28 cellular contexts compared by ENCODE assay signal in genomic region chr12:25808604-25809003, GRCh38.
"Had no signal": no experiment of that assay in that cellular context is flagged by ENCODE, and none has a peak within 500 bp of the region (broad histone marks: within the 10 kb centered on the region; RNA-seq: fewer than 3 reads in every experiment).

No MANE protein-coding gene starts in this region.

- FAIRE-seq: colon, endometrium, endothelial cell of umbilical vein, frontal cortex had no signal

- H3K4me1 Mint-ChIP-seq: endodermal cell had no signal

- H3K9me3 ChIP-seq: colonic mucosa, esophagus muscularis mucosa, esophagus squamous epithelium, gastrocnemius medialis, gastroesophageal sphincter had no signal

- ATAC-seq: effector memory CD8-positive, alpha-beta T cell; esophagus mucosa; foreskin keratinocyte; gastrocnemius medialis; gastroesophageal sphincter; heart left ventricle; heart right ventricle had no signal

- H3K27me3 ChIP-seq: colonic mucosa, esophagus muscularis mucosa, esophagus squamous epithelium, foreskin keratinocyte, gastrocnemius medialis, gastroesophageal sphincter, heart left ventricle, heart right ventricle had no signal

- H3K27me3 Mint-ChIP-seq: dendritic cell treated with granulocyte-macrophage colony-stimulating factor and Interleukin-4, amounts not matched to agents 40 ng/mL and 50 ng/mL, for 4 days had no signal

- H3K4me1 ChIP-seq: colonic mucosa, esophagus muscularis mucosa, esophagus squamous epithelium, gastrocnemius medialis, gastroesophageal sphincter, heart left ventricle, heart right ventricle had no signal

- H3K27ac Mint-ChIP-seq: dendritic cell treated with granulocyte-macrophage colony-stimulating factor and Interleukin-4, amounts not matched to agents 40 ng/mL and 50 ng/mL, for 4 days; effector memory CD8-positive, alpha-beta T cell; endodermal cell had no signal

- H3K27ac ChIP-seq: colonic mucosa, coronary artery, dorsolateral prefrontal cortex, epithelial cell of prostate, esophagus muscularis mucosa, esophagus squamous epithelium, foreskin keratinocyte, gastrocnemius medialis, gastroesophageal sphincter, heart left ventricle, heart right ventricle had no signal

- H3K4me3 ChIP-seq: colonic mucosa, coronary artery, dorsolateral prefrontal cortex, esophagus muscularis mucosa, esophagus squamous epithelium, gastrocnemius medialis, gastroesophageal sphincter, heart left ventricle, heart right ventricle had no signal

- DNase-seq: colonic mucosa; cortex of kidney; dorsolateral prefrontal cortex; effector CD4-positive, alpha-beta T cell; effector CD8-positive, alpha-beta T cell; effector memory CD4-positive, alpha-beta T cell; effector memory CD8-positive, alpha-beta T cell; endodermal cell; erythroblast; esophagus squamous epithelium; foreskin fibroblast; foreskin keratinocyte; foreskin melanocyte; gastrocnemius medialis; glutamatergic neuron; head of caudate nucleus; heart left ventricle; heart right ventricle had no signal

- H3K4me3 Mint-ChIP-seq: dendritic cell treated with granulocyte-macrophage colony-stimulating factor and Interleukin-4, amounts not matched to agents 40 ng/mL and 50 ng/mL, for 4 days; effector memory CD8-positive, alpha-beta T cell; endodermal cell had no signal

- H3K36me3 ChIP-seq: colonic mucosa, esophagus muscularis mucosa, esophagus squamous epithelium, gastrocnemius medialis, gastroesophageal sphincter, heart left ventricle, heart right ventricle had no signal
